1 cellular context compared by ENCODE assay signal in the genomic region with DNA sequence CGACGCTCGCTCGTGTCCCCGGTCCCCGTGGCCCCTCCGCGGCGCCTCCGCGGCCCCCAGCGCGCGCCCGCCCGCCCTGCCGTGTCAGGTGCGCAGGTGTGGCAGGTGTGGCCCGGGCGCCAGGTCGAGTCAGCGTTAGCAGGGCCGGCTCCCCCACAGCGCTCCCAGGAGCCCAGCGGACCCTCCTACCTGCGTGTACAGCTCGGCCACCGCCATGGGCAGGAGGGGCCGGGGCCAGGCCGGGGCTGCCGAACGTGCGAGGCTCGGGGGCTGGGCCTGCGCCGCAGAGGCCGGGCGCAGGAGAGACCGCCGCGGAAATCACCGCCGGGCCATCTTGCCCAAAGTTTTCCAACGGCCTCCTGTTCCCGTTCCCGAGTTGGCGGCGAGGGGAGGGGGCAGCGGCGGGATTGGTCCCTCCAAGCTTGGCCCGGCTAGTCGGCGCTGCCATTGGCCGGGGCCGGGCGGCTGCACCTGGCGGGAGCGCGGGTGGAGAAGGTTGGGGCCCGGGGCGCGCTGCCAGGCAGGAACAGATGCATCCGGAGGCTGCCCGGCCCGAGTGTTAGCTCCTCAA.
TF ChIP-seq lines count a peak whose summit lies in the region.

A gene with protein sequence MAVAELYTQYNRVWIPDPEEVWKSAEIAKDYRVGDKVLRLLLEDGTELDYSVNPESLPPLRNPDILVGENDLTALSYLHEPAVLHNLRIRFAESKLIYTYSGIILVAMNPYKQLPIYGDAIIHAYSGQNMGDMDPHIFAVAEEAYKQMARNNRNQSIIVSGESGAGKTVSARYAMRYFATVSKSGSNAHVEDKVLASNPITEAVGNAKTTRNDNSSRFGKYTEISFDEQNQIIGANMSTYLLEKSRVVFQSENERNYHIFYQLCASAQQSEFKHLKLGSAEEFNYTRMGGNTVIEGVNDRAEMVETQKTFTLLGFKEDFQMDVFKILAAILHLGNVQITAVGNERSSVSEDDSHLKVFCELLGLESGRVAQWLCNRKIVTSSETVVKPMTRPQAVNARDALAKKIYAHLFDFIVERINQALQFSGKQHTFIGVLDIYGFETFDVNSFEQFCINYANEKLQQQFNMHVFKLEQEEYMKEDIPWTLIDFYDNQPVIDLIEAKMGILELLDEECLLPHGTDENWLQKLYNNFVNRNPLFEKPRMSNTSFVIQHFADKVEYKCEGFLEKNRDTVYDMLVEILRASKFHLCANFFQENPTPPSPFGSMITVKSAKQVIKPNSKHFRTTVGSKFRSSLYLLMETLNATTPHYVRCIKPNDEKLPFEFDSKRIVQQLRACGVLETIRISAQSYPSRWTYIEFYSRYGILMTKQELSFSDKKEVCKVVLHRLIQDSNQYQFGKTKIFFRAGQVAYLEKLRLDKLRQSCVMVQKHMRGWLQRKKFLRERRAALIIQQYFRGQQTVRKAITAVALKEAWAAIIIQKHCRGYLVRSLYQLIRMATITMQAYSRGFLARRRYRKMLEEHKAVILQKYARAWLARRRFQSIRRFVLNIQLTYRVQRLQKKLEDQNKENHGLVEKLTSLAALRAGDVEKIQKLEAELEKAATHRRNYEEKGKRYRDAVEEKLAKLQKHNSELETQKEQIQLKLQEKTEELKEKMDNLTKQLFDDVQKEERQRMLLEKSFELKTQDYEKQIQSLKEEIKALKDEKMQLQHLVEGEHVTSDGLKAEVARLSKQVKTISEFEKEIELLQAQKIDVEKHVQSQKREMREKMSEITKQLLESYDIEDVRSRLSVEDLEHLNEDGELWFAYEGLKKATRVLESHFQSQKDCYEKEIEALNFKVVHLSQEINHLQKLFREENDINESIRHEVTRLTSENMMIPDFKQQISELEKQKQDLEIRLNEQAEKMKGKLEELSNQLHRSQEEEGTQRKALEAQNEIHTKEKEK (N-terminal part only) (minus strand): TSS at position 384 of the 571 bp plus-strand sequence. CDS start 168 bp downstream, at position 216.

TF ChIP-seq in SK-N-SH, 30 proteins besides CTCF, POLR2A, EP300 and RAD21 (continued from another document):
- TF ChIP-seq, protein P1, sequence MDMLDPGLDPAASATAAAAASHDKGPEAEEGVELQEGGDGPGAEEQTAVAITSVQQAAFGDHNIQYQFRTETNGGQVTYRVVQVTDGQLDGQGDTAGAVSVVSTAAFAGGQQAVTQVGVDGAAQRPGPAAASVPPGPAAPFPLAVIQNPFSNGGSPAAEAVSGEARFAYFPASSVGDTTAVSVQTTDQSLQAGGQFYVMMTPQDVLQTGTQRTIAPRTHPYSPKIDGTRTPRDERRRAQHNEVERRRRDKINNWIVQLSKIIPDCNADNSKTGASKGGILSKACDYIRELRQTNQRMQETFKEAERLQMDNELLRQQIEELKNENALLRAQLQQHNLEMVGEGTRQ (IDR thresholded peaks at IDR 0.05; ENCODE audit: borderline replicate concordance, low read depth, low read length), result no peak
- TF ChIP-seq TEAD4 (IDR thresholded peaks at IDR 0.05; ENCODE audit: borderline replicate concordance, insufficient read depth), result no peak
TF ChIP-seq in SK-N-SH: peak in this region for 3.
